Comparison of ENCODE assay signal across 12 cellular contexts in genomic region chr5:99005506-99005905, GRCh38.
DNase-seq lines count a peak whose midpoint lies in the region; ATAC-seq lines count a peak whose summit lies in the region.
"Had no signal": no experiment of that assay in that cellular context is flagged by ENCODE, and none has a peak within 500 bp of the region (broad histone marks: within the 10 kb centered on the region; RNA-seq: fewer than 3 reads in every experiment).

No MANE protein-coding gene starts in this region.

- ATAC-seq in GM21447 (IDR thresholded peaks at IDR 0.05; ENCODE audit: unreplicated experiment) (peak; percentile 10), HG03442 (IDR thresholded peaks at IDR 0.05; ENCODE audit: unreplicated experiment) (peak; percentile 6), GM21737 (IDR thresholded peaks at IDR 0.05; ENCODE audit: unreplicated experiment) (no peak), left lobe of liver (no peak)
- ATAC-seq: psoas muscle had no signal

- DNase-seq in D341Med (ENCODE audit: low spot score) (peak; percentile 71), epidermal melanocyte (ENCODE audit: insufficient read length, low spot score) (peak; percentile 26), putamen (ENCODE audit: low spot score) (no peak), left lobe of liver (ENCODE audit: low spot score) (no peak), nucleus accumbens (lab: John Stamatoyannopoulos, UW) (no peak)
- DNase-seq: cortex of kidney, DND-41, NCI-H1417 treated with DMSO at 0.1 percent for 48 hours, psoas muscle had no signal

Comparison
In these comparisons a context has a peak if more than half of its experiments do, and no peak if none do; other contexts are left out.
1. DNase-seq: peak in D341Med (single experiment) and epidermal melanocyte (single experiment); none in putamen (single experiment), left lobe of liver (single experiment) and nucleus accumbens (0 of 56).
2. ATAC-seq: peak in GM21447 (single experiment) and HG03442 (single experiment); none in GM21737 (single experiment) and left lobe of liver (single experiment).